Comparison of ENCODE assay signal across 6 cellular contexts in genomic region chr19:5160158-5160557, GRCh38.
DNase-seq lines count a peak whose midpoint lies in the region; ATAC-seq, FAIRE-seq and TF ChIP-seq lines count a peak whose summit lies in the region.
"Not testable (repeated sequence)": the region's sequence is repeated elsewhere in the genome, so short reads cannot be mapped to it uniquely, and the experiment has no call there.

No MANE protein-coding gene starts in this region.

- POLR2A ChIA-PET in CD8-positive, alpha-beta T cell (lab: Charles Lee); HepG2 (lab: Yijun Ruan, JAX): not testable (repeated sequence)

- not testable (repeated sequence) for H3K9me3 ChIP-seq in CD8-positive, alpha-beta T cell (ENCODE audit: low read length); HepG2 (ENCODE audit: low read length)

- H3K36me3 Mint-ChIP-seq in CD8-positive, alpha-beta T cell; activated naive CD4-positive, alpha-beta T cell treated with anti-CD3 and anti-CD28 coated beads, Interleukin-2, amount 50 U/mL, for 24 hours; naive B cell: not testable (repeated sequence)
- peaks cover 10% of the 10 kb centered on the region for H3K36me3 Mint-ChIP-seq in central memory CD8-positive, alpha-beta T cell (ENCODE audit: insufficient read depth)
- H3K36me3 Mint-ChIP-seq in stimulated activated memory B cell treated with anti-CD40 and anti-IgM and Interleukin-4, amounts not matched to agents 10 μg/mL and 1 μg/mL and 100 μg/mL, for 72 hours: peaks cover 17% of the 10 kb centered on the region

- not testable (repeated sequence) for DNase-seq in CD8-positive, alpha-beta T cell; central memory CD8-positive, alpha-beta T cell (ENCODE audit: low spot score in 2 of 2); HepG2 (ENCODE audit: low spot score); naive B cell

- CTCF ChIA-PET in CD8-positive, alpha-beta T cell (lab: Charles Lee): interaction anchor here (0.6 to 1.1 kb wide), 3 partner anchors 111 to 1916 kb away, joined by 3 to 6 read pairs (median 5); no protein-coding TSS in a partner anchor
- CTCF ChIA-PET in HepG2 (lab: Yijun Ruan, JAX; ENCODE audit: low intra/inter-chr PET ratio, low total read pairs): not testable (repeated sequence)

- peak overlapping the region; percentile 32 for H3K27ac Mint-ChIP-seq in CD8-positive, alpha-beta T cell
- peak overlapping the region; percentile 16 for H3K27ac Mint-ChIP-seq in activated naive CD4-positive, alpha-beta T cell treated with anti-CD3 and anti-CD28 coated beads, Interleukin-2, amount 50 U/mL, for 24 hours
- H3K27ac Mint-ChIP-seq in central memory CD8-positive, alpha-beta T cell (ENCODE audit: low read depth): peak overlapping the region; percentile 2
- H3K27ac Mint-ChIP-seq in naive B cell: peak overlapping the region in 5 of 6 donors; percentile 26 to 63 (median 56)
- peak overlapping the region; percentile 0 for H3K27ac Mint-ChIP-seq in stimulated activated memory B cell treated with anti-CD40 and anti-IgM and Interleukin-4, amounts not matched to agents 10 μg/mL and 1 μg/mL and 100 μg/mL, for 72 hours

- H3K4me1 Mint-ChIP-seq in CD8-positive, alpha-beta T cell (ENCODE audit: low read depth); activated naive CD4-positive, alpha-beta T cell treated with anti-CD3 and anti-CD28 coated beads, Interleukin-2, amount 50 U/mL, for 24 hours; central memory CD8-positive, alpha-beta T cell; stimulated activated memory B cell treated with anti-CD40 and anti-IgM and Interleukin-4, amounts not matched to agents 10 μg/mL and 1 μg/mL and 100 μg/mL, for 72 hours: not testable (repeated sequence)
- peaks cover 8 to 14% (median 10%) of the 10 kb centered on the region in 3 donors for H3K4me1 Mint-ChIP-seq in naive B cell

- not testable (repeated sequence) for TF ChIP-seq CTCF in CD8-positive, alpha-beta T cell (IDR thresholded peaks at IDR 0.05); HepG2 (CRISPR knock-in tag; IDR thresholded peaks at IDR 0.05)

- H3K4me2 ChIP-seq in HepG2 (ENCODE audit: low read depth, low read length): not testable (repeated sequence)

- H3K9me3 Mint-ChIP-seq in CD8-positive, alpha-beta T cell; activated naive CD4-positive, alpha-beta T cell treated with anti-CD3 and anti-CD28 coated beads, Interleukin-2, amount 50 U/mL, for 24 hours; central memory CD8-positive, alpha-beta T cell; stimulated activated memory B cell treated with anti-CD40 and anti-IgM and Interleukin-4, amounts not matched to agents 10 μg/mL and 1 μg/mL and 100 μg/mL, for 72 hours: not testable (repeated sequence)
- peaks cover 0 to 20% (median 10%) of the 10 kb centered on the region in 7 donors for H3K9me3 Mint-ChIP-seq in naive B cell

- not testable (repeated sequence) for ATAC-seq in CD8-positive, alpha-beta T cell; central memory CD8-positive, alpha-beta T cell (replicated peaks; ENCODE audit: extremely low read depth, poor library complexity, severe bottlenecking); HepG2; naive B cell (ENCODE audit: low read depth in 2 of 2); stimulated activated memory B cell treated with anti-CD40 and anti-IgM and Interleukin-4, amounts not matched to agents 10 μg/mL and 1 μg/mL and 100 μg/mL, for 72 hours

- in situ Hi-C loops in HepG2 (cut with HindIII; ENCODE audit: extremely low pct_ligation_motif_present, low pct_unique_long_range_greater_than_20kb): not testable (repeated sequence)

- H4K20me1 ChIP-seq in HepG2 (ENCODE audit: insufficient read depth, low read length): not testable (repeated sequence)

- not testable (repeated sequence) for H3K9ac ChIP-seq in HepG2 (ENCODE audit: insufficient read depth, low read depth, low read length)

- not testable (repeated sequence) for H3K27ac ChIP-seq in CD8-positive, alpha-beta T cell (ENCODE audit: low read depth, low read length); HepG2 (ENCODE audit: extremely low read length, insufficient read depth, low read length)

- FAIRE-seq in HepG2 (lab: Jason Lieb, UNC): not testable (repeated sequence)

- not testable (repeated sequence) for H3K4me1 ChIP-seq in CD8-positive, alpha-beta T cell (ENCODE audit: insufficient read depth, low read length)
- peaks cover 12% of the 10 kb centered on the region for H3K4me1 ChIP-seq in HepG2 (ENCODE audit: insufficient read depth, low read length)

- TF ChIP-seq POLR2A in HepG2 (IDR thresholded peaks at IDR 0.05; ENCODE audit: insufficient read depth in 1 of 2, low read depth in 2 of 2, low read length in 2 of 2): not testable (repeated sequence)

- BruUV-seq in HepG2 (replicated peaks; lab: Mats Ljungman, UMichigan): not testable (repeated sequence)

- not testable (repeated sequence) for TF ChIP-seq EP300 in HepG2 (IDR thresholded peaks at IDR 0.05; ENCODE audit: low read depth in 2 of 2, low read length in 2 of 2); HepG2 (CRISPR knock-in tag; IDR thresholded peaks at IDR 0.05; ENCODE audit: borderline replicate concordance)

- not testable (repeated sequence) for TF ChIP-seq RAD21 in HepG2 (CRISPR knock-in tag; IDR thresholded peaks at IDR 0.05)

- intact Hi-C loops in CD8-positive, alpha-beta T cell (cut with DNase I, micrococcal nuclease); HepG2 (cut with micrococcal nuclease; ENCODE audit: unreplicated experiment): not testable (repeated sequence)

- not testable (repeated sequence) for H3K27me3 ChIP-seq in CD8-positive, alpha-beta T cell (ENCODE audit: insufficient read depth, low read length); HepG2 (ENCODE audit: control insufficient read depth in 1 of 2, insufficient read depth in 2 of 2, low read length in 2 of 2)

- not testable (repeated sequence) for H3K27me3 Mint-ChIP-seq in CD8-positive, alpha-beta T cell (ENCODE audit: low read depth); activated naive CD4-positive, alpha-beta T cell treated with anti-CD3 and anti-CD28 coated beads, Interleukin-2, amount 50 U/mL, for 24 hours; central memory CD8-positive, alpha-beta T cell; naive B cell; stimulated activated memory B cell treated with anti-CD40 and anti-IgM and Interleukin-4, amounts not matched to agents 10 μg/mL and 1 μg/mL and 100 μg/mL, for 72 hours

- not testable (repeated sequence) for H3K4me3 ChIP-seq in CD8-positive, alpha-beta T cell (ENCODE audit: low read depth, low read length); HepG2 (replicated peaks in 1 of 3; ENCODE audit: insufficient read depth in 1 of 3, low read depth in 2 of 3, low read length in 3 of 3)

- H3K79me2 ChIP-seq in HepG2 (ENCODE audit: insufficient read depth, low read length): not testable (repeated sequence)

- not testable (repeated sequence) for H3K36me3 ChIP-seq in CD8-positive, alpha-beta T cell (ENCODE audit: insufficient read depth, low read length); HepG2 (replicated peaks in 1 of 2; ENCODE audit: control insufficient read depth in 1 of 2, insufficient read depth in 2 of 2, low read length in 2 of 2)

- H2AFZ ChIP-seq in HepG2 (ENCODE audit: low read length): not testable (repeated sequence)

- H3K4me3 Mint-ChIP-seq in CD8-positive, alpha-beta T cell; activated naive CD4-positive, alpha-beta T cell treated with anti-CD3 and anti-CD28 coated beads, Interleukin-2, amount 50 U/mL, for 24 hours; central memory CD8-positive, alpha-beta T cell; stimulated activated memory B cell treated with anti-CD40 and anti-IgM and Interleukin-4, amounts not matched to agents 10 μg/mL and 1 μg/mL and 100 μg/mL, for 72 hours: not testable (repeated sequence)
- peak overlapping the region in 2 of 8 donors; percentile 41 to 72 for H3K4me3 Mint-ChIP-seq in naive B cell

TF ChIP-seq in HepG2, 621 proteins besides CTCF, POLR2A, EP300 and RAD21:
- TF ChIP-seq IKZF1 (IDR thresholded peaks at IDR 0.05): 0 out of 2 replicates have a peak, but pooled peaks have one; percentile 35

Comparison
In these comparisons a context has a peak if more than half of its experiments do, and no peak if none do; other contexts are left out.
1. H3K27ac Mint-ChIP-seq: peak in every context shown above with its lines; median percentile 56 in naive B cell; 32 in CD8-positive, alpha-beta T cell; 16 in activated naive CD4-positive, alpha-beta T cell treated with anti-CD3 and anti-CD28 coated beads, Interleukin-2, amount 50 U/mL, for 24 hours; 2 in central memory CD8-positive, alpha-beta T cell; 0 in stimulated activated memory B cell treated with anti-CD40 and anti-IgM and Interleukin-4, amounts not matched to agents 10 μg/mL and 1 μg/mL and 100 μg/mL, for 72 hours.